Comparison of ENCODE assay signal across 8 cellular contexts in genomic region chr20:50929299-50930138, GRCh38. TPM values are rescaled to one million over a fixed set of nuclear protein-coding genes. Genes with fewer than 3 reads are reported as not detected.
A peak's percentile ranks its signal among the peaks of the same experiment; 100 is the strongest.
DNase-seq lines count a peak whose midpoint lies in the region; ATAC-seq and TF ChIP-seq lines count a peak whose summit lies in the region.

No MANE protein-coding gene starts in this region.

- peaks cover 29% of the 10 kb centered on the region for H3K36me3 Mint-ChIP-seq in T-cell

- H3K4me1 ChIP-seq in right cardiac atrium (ENCODE audit: control insufficient read depth, insufficient read depth, low read length) (peaks cover 7% of the 10 kb centered on the region), uterus (peaks cover 7 to 11% of the 10 kb centered on the region in 2 donors)

- H3K9me3 Mint-ChIP-seq in T-cell = no peaks in the 10 kb centered on the region

- H3K27me3 ChIP-seq in right cardiac atrium (ENCODE audit: control insufficient read depth, insufficient read depth) (no peaks in the 10 kb centered on the region), uterus (no peaks in the 10 kb centered on the region)

- TF ChIP-seq CTCF in GM12873 (IDR thresholded peaks at IDR 0.05; ENCODE audit: insufficient read depth, low read depth, low read length, missing control alignments) = peak; percentile 99
- TF ChIP-seq CTCF in uterus (IDR thresholded peaks at IDR 0.05) = peak; percentile 66 to 79 (median 74)

- no peaks in the 10 kb centered on the region for H3K27me3 Mint-ChIP-seq in T-cell

- intact Hi-C loops in right cardiac atrium (cut with DNase I) = loop anchor here in 3 of 4 donors (5.0 to 10.0 kb wide), 3 partner anchors 115 to 137 kb away; partner anchors contain the start of gene BCAS4 (in 1 of the 3)
- intact Hi-C loops in uterus (cut with DNase I; ENCODE audit: low total_unique reads) = loop anchor here (10.0 kb wide), 1 partner anchor 135 kb away; the partner anchor contains the start of gene BCAS4

- peak overlapping the region; percentile 91 to 92 for H3K27ac Mint-ChIP-seq in T-cell

- H3K4me3 Mint-ChIP-seq in T-cell = peak overlapping the region; percentile 93 to 96 (median 95)

- H3K36me3 ChIP-seq in uterus = no peaks in the 10 kb centered on the region

- H3K27ac ChIP-seq in angular gyrus (ENCODE audit: low read depth, low read length) (peak overlapping the region; percentile 60), right cardiac atrium (ENCODE audit: low read length) (peak overlapping the region; percentile 72), uterus (peak overlapping the region; percentile 81 to 99)

- CTCF ChIA-PET in T-cell (lab: Charles Lee) = interaction anchor here (0.6 to 4.1 kb wide), 27 partner anchors 9 to 1290 kb away, joined by 3 to 56 read pairs (median 4); partner anchors contain the start of genes BCAS4 (in 2 of the 2), DPM1 (in 2 of the 2) and MOCS3 (in 1 of the 2)

- WGBS in right cardiac atrium = 11% methylated on average over 13 of the region's 13 CpGs

- DNase-seq in NCI-H1436 treated with DMSO at 0.1 percent for 48 hours (lab: John Stamatoyannopoulos, UW) = peak; percentile 88
- DNase-seq in T-cell = peak; percentile 72 to 97 (median 93)
- peak; percentile 88 to 93 (median 90) for DNase-seq in right cardiac atrium
- DNase-seq in pulmonary artery endothelial cell (ENCODE audit: low read depth, low spot score) = peak; percentile 88
- DNase-seq in uterus = peak; percentile 82 to 86

- no peak for TF ChIP-seq POLR2A in uterus (IDR thresholded peaks at IDR 0.05)

- H3K4me1 Mint-ChIP-seq in T-cell = peaks cover 56 to 60% (median 57%) of the 10 kb centered on the region in 3 donors

- H3K9me3 ChIP-seq in right cardiac atrium (ENCODE audit: control insufficient read depth, low read length) (no peaks in the 10 kb centered on the region), uterus (no peaks in the 10 kb centered on the region)

- peak; percentile 53 for ATAC-seq in HG02852 (IDR thresholded peaks at IDR 0.05; ENCODE audit: unreplicated experiment)
- ATAC-seq in T-cell (replicated peaks in 1 of 4) = peak; percentile 54 to 65 (median 60)
- peak; percentile 57 to 71 for ATAC-seq in right cardiac atrium

- POLR2A ChIA-PET in T-cell (lab: Charles Lee) = interaction anchor here (0.6 to 1.6 kb wide), 7 partner anchors 15 to 135 kb away, joined by 3 to 12 read pairs (median 4); partner anchors contain the start of genes BCAS4 (in 1 of the 2), DPM1 (in 1 of the 2) and MOCS3 (in 1 of the 2)

- H3K4me3 ChIP-seq in right cardiac atrium (ENCODE audit: low read length) (peak overlapping the region; percentile 99), uterus (peak overlapping the region; percentile 88 to 98)

RNA-seq across cellular contexts. Expression of gene ADNP, which starts 1.7 kb away (rescaled TPM):
- total RNA-seq in T-cell (10 to 100 TPM; 57.4 to 66.8 (median 61.7) TPM), right cardiac atrium (10 to 100 TPM; 35.7 to 44.1 (median 39.6) TPM), pulmonary artery endothelial cell (29.3 and 30.8 TPM in 2 replicates), uterus (10 to 100 TPM; 30.6 to 90.1 (median 63.1) TPM)
- 16.3 TPM for polyA plus RNA-seq in right cardiac atrium

RNA-seq across cellular contexts. Expression of gene DPM1, which starts 28.8 kb away (rescaled TPM):
- total RNA-seq in T-cell (10 to 100 TPM; 23.1 to 37.6 (median 33.4) TPM), right cardiac atrium (10 to 100 TPM; 36.1 to 43.0 (median 40.2) TPM), pulmonary artery endothelial cell (64.8 and 66.5 TPM in 2 replicates), uterus (100 to 1,000 TPM in 1 of 4 donors, 10 to 100 TPM in 3; 40.4 to 128 (median 64.2) TPM)
- 61.2 TPM for polyA plus RNA-seq in right cardiac atrium

RNA-seq across cellular contexts. Expression of gene MOCS3, which starts 29.1 kb away (rescaled TPM):
- total RNA-seq in T-cell = 1 to 10 TPM; 2.6 to 8.3 (median 7.6) TPM
- 1 to 10 TPM; 2.5 to 3.1 (median 2.9) TPM for total RNA-seq in right cardiac atrium
- polyA plus RNA-seq in right cardiac atrium = 1.7 TPM
- 8.7 and 9.5 TPM in 2 replicates for total RNA-seq in pulmonary artery endothelial cell
- total RNA-seq in uterus = 1 to 10 TPM in 3 of 4 donors, under 1 TPM in 1; 0.59 to 8.2 (median 5.9) TPM

Comparison
In these comparisons a context has a peak if more than half of its experiments do, and no peak if none do; other contexts are left out.
1. Peak in every context shown above with its lines: DNase-seq, ATAC-seq, H3K4me3 ChIP-seq and H3K27ac ChIP-seq.